23 cellular contexts compared by ENCODE assay signal in genomic region chr17:67696347-67696746, GRCh38.
"Had no signal": no experiment of that assay in that cellular context is flagged by ENCODE, and none has a peak within 500 bp of the region (broad histone marks: within the 10 kb centered on the region; RNA-seq: fewer than 3 reads in every experiment).

No MANE protein-coding gene starts in this region.

- H3K4me1 ChIP-seq: colonic mucosa, heart right ventricle, prostate gland, tibial nerve, vagina had no signal

- H3K36me3 Mint-ChIP-seq: memory B cell had no signal

- H3K27ac ChIP-seq: brain microvascular endothelial cell, colonic mucosa, epithelial cell of prostate, heart right ventricle, prostate gland, skin epidermis, tibial nerve, vagina had no signal

- ATAC-seq: heart right ventricle, left ventricle myocardium superior, right cardiac atrium had no signal

- H3K9me3 Mint-ChIP-seq: activated naive CD8-positive, alpha-beta T cell treated with anti-CD3 and anti-CD28 coated beads, Interleukin-2, amount 10 ng/mL, durations not matched to agents 7 days and 5 days; activated T-helper 1 cell treated with anti-CD3 and anti-CD28 coated beads, Interleukin-12 subunit alpha, Interleukin-12 subunit beta, Interleukin-2, Interleukin-4 antibody, amounts not matched to agents 30 ng/mL and 10 ng/mL and 1 ng/mL, durations not matched to agents 14 hours and 24 hours and 36 hours; central memory CD8-positive, alpha-beta T cell; endodermal cell; memory B cell; stimulated activated naive CD8-positive, alpha-beta T cell treated with anti-CD3 and anti-CD28 coated beads, Interleukin-15, Interleukin-2, amounts not matched to agents 100 ng/mL and 50 ng/mL, for 24 hours had no signal

- H3K36me3 ChIP-seq: brain microvascular endothelial cell, colonic mucosa, prostate gland, vagina had no signal

- H3K27me3 Mint-ChIP-seq: activated naive CD8-positive, alpha-beta T cell treated with anti-CD3 and anti-CD28 coated beads, Interleukin-2, amount 10 ng/mL, durations not matched to agents 7 days and 5 days; central memory CD8-positive, alpha-beta T cell; memory B cell; stimulated activated naive CD8-positive, alpha-beta T cell treated with anti-CD3 and anti-CD28 coated beads, Interleukin-15, Interleukin-2, amounts not matched to agents 100 ng/mL and 50 ng/mL, for 24 hours had no signal

- H3K9me3 ChIP-seq: colonic mucosa, prostate gland, tibial nerve, vagina had no signal

- H3K4me3 Mint-ChIP-seq: activated naive CD8-positive, alpha-beta T cell treated with anti-CD3 and anti-CD28 coated beads, Interleukin-2, amount 10 ng/mL, durations not matched to agents 7 days and 5 days; activated T-helper 1 cell treated with anti-CD3 and anti-CD28 coated beads, Interleukin-12 subunit alpha, Interleukin-12 subunit beta, Interleukin-2, Interleukin-4 antibody, amounts not matched to agents 30 ng/mL and 10 ng/mL and 1 ng/mL, durations not matched to agents 14 hours and 24 hours and 36 hours; central memory CD8-positive, alpha-beta T cell; endodermal cell; memory B cell; stimulated activated naive CD8-positive, alpha-beta T cell treated with anti-CD3 and anti-CD28 coated beads, Interleukin-15, Interleukin-2, amounts not matched to agents 100 ng/mL and 50 ng/mL, for 24 hours had no signal

- H3K4me1 Mint-ChIP-seq: activated naive CD8-positive, alpha-beta T cell treated with anti-CD3 and anti-CD28 coated beads, Interleukin-2, amount 10 ng/mL, durations not matched to agents 7 days and 5 days; central memory CD8-positive, alpha-beta T cell had no signal

- H3K4me3 ChIP-seq: colonic mucosa, heart right ventricle, prostate gland, skin epidermis, tibial nerve, vagina had no signal

- H3K27ac Mint-ChIP-seq: activated naive CD8-positive, alpha-beta T cell treated with anti-CD3 and anti-CD28 coated beads, Interleukin-2, amount 10 ng/mL, durations not matched to agents 7 days and 5 days; activated T-helper 1 cell treated with anti-CD3 and anti-CD28 coated beads, Interleukin-12 subunit alpha, Interleukin-12 subunit beta, Interleukin-2, Interleukin-4 antibody, amounts not matched to agents 30 ng/mL and 10 ng/mL and 1 ng/mL, durations not matched to agents 14 hours and 24 hours and 36 hours; endodermal cell; memory B cell; stimulated activated naive CD8-positive, alpha-beta T cell treated with anti-CD3 and anti-CD28 coated beads, Interleukin-15, Interleukin-2, amounts not matched to agents 100 ng/mL and 50 ng/mL, for 24 hours had no signal

- H3K27me3 ChIP-seq: brain microvascular endothelial cell, colonic mucosa, heart right ventricle, tibial nerve, vagina had no signal

- DNase-seq: activated CD4-positive, alpha-beta T cell treated with anti-CD3 and anti-CD28 coated beads, Interleukin-2, amount 50 U/mL, for 48 hours; activated naive CD4-positive, alpha-beta T cell; activated naive CD8-positive, alpha-beta T cell treated with anti-CD3 and anti-CD28 coated beads, Interleukin-2, amount 10 ng/mL, durations not matched to agents 7 days and 5 days; activated T-cell treated with anti-CD3 and anti-CD28 coated beads for 4 hours; anterior cingulate cortex; brain microvascular endothelial cell; colonic mucosa; endodermal cell; heart right ventricle; kidney glomerular epithelial cell; left ventricle myocardium superior; right cardiac atrium; stimulated activated CD4-positive, alpha-beta T cell treated with anti-CD3 and anti-CD28 coated beads, Interleukin-15, amount 100 ng/mL, for 24 hours; stimulated activated CD4-positive, alpha-beta T cell treated with anti-CD3 and anti-CD28 coated beads, Interleukin-2, amount 100 ng/mL, for 48 hours had no signal
